ENCODE assay signal across 21 cellular contexts in genomic region chr2:28084564-28084963, GRCh38.
A peak's percentile ranks its signal among the peaks of the same experiment; 100 is the strongest.
DNase-seq lines count a peak whose midpoint lies in the region; ATAC-seq and TF ChIP-seq lines count a peak whose summit lies in the region.
"Had no signal": no experiment of that assay in that cellular context is flagged by ENCODE, and none has a peak within 500 bp of the region (broad histone marks: within the 10 kb centered on the region; RNA-seq: fewer than 3 reads in every experiment).

No MANE protein-coding gene starts in this region.

- no peaks in the 10 kb centered on the region for H3F3A ChIP-seq in PC-3 (ENCODE audit: low read length, unreplicated experiment)

- peaks cover 32% of the 10 kb centered on the region for H3K4me1 ChIP-seq in PC-3 (ENCODE audit: insufficient read depth, low read length)
- H3K4me1 ChIP-seq in psoas muscle: peaks cover 14% of the 10 kb centered on the region
- H3K4me1 ChIP-seq: right lobe of liver had no signal

- no peak for TF ChIP-seq CTCF in PC-3 (conservative IDR thresholded peaks at IDR 0.05; ENCODE audit: low read depth, low read length)
- TF ChIP-seq CTCF in psoas muscle (IDR thresholded peaks at IDR 0.05): no peak

- POLR2A ChIA-PET in PC-3 (lab: Charles Lee; ENCODE audit: unreplicated experiment): no interaction called here

- H3K79me2 ChIP-seq in PC-3 (ENCODE audit: low read length): no peaks in the 10 kb centered on the region

- H3K27ac ChIP-seq in PC-3 (ENCODE audit: low read length) (no peak overlapping the region), psoas muscle (no peak overlapping the region)
- H3K27ac ChIP-seq: left lung, right lobe of liver, tibial nerve had no signal

- H3K9me3 ChIP-seq in PC-3 (ENCODE audit: low read length) (no peaks in the 10 kb centered on the region), psoas muscle (no peaks in the 10 kb centered on the region)
- H3K9me3 ChIP-seq: left lung, right lobe of liver, tibial nerve had no signal

- no peak for ATAC-seq in PC-3
- peak; percentile 46 to 79 (median 61) for ATAC-seq in psoas muscle
- ATAC-seq: HepG2; left lung; Panc1; stimulated activated naive CD8-positive, alpha-beta T cell treated with anti-CD3 and anti-CD28 coated beads, Interleukin-15, Interleukin-2, amounts not matched to agents 100 U/mL and 50 U/mL, for 24 hours had no signal

- H3K4me2 ChIP-seq in PC-3 (ENCODE audit: low read length): no peak overlapping the region

- no peaks in the 10 kb centered on the region for H3K36me3 ChIP-seq in PC-3 (ENCODE audit: low read depth, low read length)
- H3K36me3 ChIP-seq in psoas muscle (ENCODE audit: insufficient read depth in 1 of 2, low read depth in 1 of 2): no peaks in the 10 kb centered on the region
- H3K36me3 ChIP-seq: left lung, right lobe of liver, tibial nerve had no signal

- CTCF ChIA-PET in PC-3 (lab: Charles Lee): no interaction called here

- H3K27me3 ChIP-seq in PC-3 (ENCODE audit: low read length) (no peaks in the 10 kb centered on the region), psoas muscle (ENCODE audit: insufficient read depth in 3 of 3, low read length in 2 of 3) (no peaks in the 10 kb centered on the region)
- H3K27me3 ChIP-seq: left lung, right lobe of liver, tibial nerve had no signal

- intact Hi-C loops in PC-3 (cut with micrococcal nuclease) (no loop called here), psoas muscle (cut with DNase I) (no loop called here)

- DNase-seq in HT-29 (ENCODE audit: low spot score): peak; percentile 30
- DNase-seq in PC-3: peak; percentile 53
- peak; percentile 14 for DNase-seq in glomerular visceral epithelial cell (ENCODE audit: extremely low spot score)
- no peak for DNase-seq in psoas muscle
- no peak for DNase-seq in SHP77 (lab: John Stamatoyannopoulos, UW)
- DNase-seq in NCI-H748 treated with DMSO at 0.1 percent for 48 hours (lab: John Stamatoyannopoulos, UW): no peak
- DNase-seq in cortex of kidney (lab: John Stamatoyannopoulos, UW): no peak
- DNase-seq in GM19238 (ENCODE audit: insufficient read length, low spot score): no peak
- DNase-seq: activated CD4-positive, alpha-beta T cell treated with anti-CD3 and anti-CD28 coated beads for 48 hours; activated naive CD4-positive, alpha-beta T cell treated with Interleukin-2 at 50 U/mL for 16 hours; aorta; CD8-positive, alpha-beta memory T cell; DND-41; left lung; nucleus accumbens; right lobe of liver; stimulated activated naive CD8-positive, alpha-beta T cell treated with anti-CD3 and anti-CD28 coated beads, Interleukin-15, Interleukin-2, amounts not matched to agents 100 U/mL and 50 U/mL, for 24 hours; SW 1271 had no signal

- H4K20me1 ChIP-seq in PC-3 (ENCODE audit: low read length): no peaks in the 10 kb centered on the region

- 12 to 20% (median 13%) methylated on average over 4 of the region's 4 CpGs for WGBS in psoas muscle, 3 donors

- no TSS peak for BruUV-seq in PC-3 (replicated peaks; lab: Mats Ljungman, UMichigan)

- no peaks in the 10 kb centered on the region for H3K9me2 ChIP-seq in PC-3 (replicated peaks; ENCODE audit: low read length)

- no peak overlapping the region for H3K9ac ChIP-seq in PC-3 (ENCODE audit: low read length)

- H3K4me3 ChIP-seq in PC-3 (ENCODE audit: low read length) (no peak overlapping the region), psoas muscle (no peak overlapping the region)
- H3K4me3 ChIP-seq: left lung, right lobe of liver, tibial nerve had no signal

- no peak overlapping the region for H2AFZ ChIP-seq in PC-3 (ENCODE audit: low read length)

Comparison
In these comparisons a context has a peak if more than half of its experiments do, and no peak if none do; other contexts are left out.
1. DNase-seq: peak in HT-29 (single experiment), PC-3 (single experiment) and glomerular visceral epithelial cell (single experiment); none in psoas muscle (0 of 2), SHP77 (0 of 2), NCI-H748 treated with DMSO at 0.1 percent for 48 hours (single experiment), cortex of kidney (single experiment) and GM19238 (single experiment).